ENCODE assay signal across 8 cellular contexts in the genomic region with DNA sequence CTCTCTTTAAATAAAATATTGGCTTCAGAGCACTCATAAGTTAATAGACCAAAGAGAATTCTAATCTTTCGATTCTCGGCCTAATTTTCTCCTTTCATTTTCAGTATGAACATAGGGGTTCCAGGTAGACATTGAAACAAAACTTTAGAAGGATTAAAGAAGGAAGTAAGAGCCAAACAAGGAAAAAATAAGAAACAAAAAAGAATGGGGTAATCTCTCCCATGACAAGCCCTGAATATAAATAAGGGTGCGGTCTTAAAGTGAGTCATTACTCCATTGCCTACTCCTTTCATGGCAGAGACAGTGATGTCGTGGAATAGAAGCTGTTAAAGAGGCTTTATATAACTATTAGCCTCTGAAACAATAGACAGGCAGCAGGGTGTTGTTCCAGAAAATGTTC.
A peak's percentile ranks its signal among the peaks of the same experiment; 100 is the strongest.
DNase-seq lines count a peak whose midpoint lies in the region; ATAC-seq and TF ChIP-seq lines count a peak whose summit lies in the region.

No MANE protein-coding gene starts in this region.

- H3K4me2 ChIP-seq in hepatocyte (no peak overlapping the region), osteoblast (ENCODE audit: insufficient read depth, low read length) (no peak overlapping the region)

- H3K4me3 ChIP-seq in hepatocyte = no peak overlapping the region
- H3K4me3 ChIP-seq in SJCRH30 = no peak overlapping the region
- H3K4me3 ChIP-seq in osteoblast (ENCODE audit: insufficient read depth, low read length) = no peak overlapping the region
- no peak overlapping the region for H3K4me3 ChIP-seq in lower leg skin (ENCODE audit: low read depth, poor library complexity, severe bottlenecking)

- no peaks in the 10 kb centered on the region for H3K9me2 ChIP-seq in hepatocyte (replicated peaks; ENCODE audit: insufficient read depth)

- H3K9me3 ChIP-seq in hepatocyte (ENCODE audit: low read depth) (no peaks in the 10 kb centered on the region), SJCRH30 (replicated peaks) (no peaks in the 10 kb centered on the region), osteoblast (ENCODE audit: low read depth, low read length) (no peaks in the 10 kb centered on the region)

- WGBS in hepatocyte (ENCODE audit: low lambda C conversion rate, missing lambda C conversion rate) = 83% methylated on average over 4 of the region's 4 CpGs
- WGBS in lower leg skin, 2 donors = 31 to 39% methylated on average over 4 of the region's 4 CpGs

- no peak overlapping the region for H2AFZ ChIP-seq in hepatocyte
- no peak overlapping the region for H2AFZ ChIP-seq in osteoblast (ENCODE audit: low read length)

- H3K4me1 ChIP-seq in hepatocyte (ENCODE audit: insufficient read depth) (peaks cover 5% of the 10 kb centered on the region), SJCRH30 (no peaks in the 10 kb centered on the region; the same call in 1 of the 2 replicates), osteoblast (ENCODE audit: insufficient read depth, low read length) (peaks cover 35% of the 10 kb centered on the region)

- POLR2A ChIA-PET in GM10248 (lab: Yijun Ruan, JAX) = no interaction called here

- DNase-seq in GM10248 (ENCODE audit: extremely low spot score) (peak; percentile 17), MV-4-11 (lab: John Stamatoyannopoulos, UW) (peak; percentile 68), hepatocyte (ENCODE audit: low spot score) (no peak), SJCRH30 (no peak), osteoblast (ENCODE audit: insufficient read length, low spot score, missing footprints) (no peak), lower leg skin (ENCODE audit: low spot score in 2 of 2) (no peak)

- H3K79me2 ChIP-seq in hepatocyte = no peaks in the 10 kb centered on the region
- no peaks in the 10 kb centered on the region for H3K79me2 ChIP-seq in osteoblast (ENCODE audit: insufficient read depth, low read length)

- H3K27me3 ChIP-seq in hepatocyte (no peaks in the 10 kb centered on the region), SJCRH30 (no peaks in the 10 kb centered on the region), osteoblast (ENCODE audit: insufficient read depth, low read length) (no peaks in the 10 kb centered on the region)

- no peak for TF ChIP-seq CTCF in GM10248 (IDR thresholded peaks at IDR 0.05; ENCODE audit: control extremely low read depth, extremely low read depth, low read depth, missing control alignments)
- no peak for TF ChIP-seq CTCF in hepatocyte (IDR thresholded peaks at IDR 0.05; ENCODE audit: poor library complexity)
- TF ChIP-seq CTCF in osteoblast (IDR thresholded peaks at IDR 0.05; ENCODE audit: extremely low read depth, low read depth, low read length) = no peak
- no peak for TF ChIP-seq CTCF in lower leg skin (IDR thresholded peaks at IDR 0.05)

- intact Hi-C loops in lower leg skin (cut with DNase I; ENCODE audit: low total_unique reads) = no loop called here

- CTCF ChIA-PET in GM10248 (lab: Yijun Ruan, JAX) = no interaction called here

- H4K20me1 ChIP-seq in hepatocyte (ENCODE audit: insufficient read depth, poor library complexity, severe bottlenecking) (no peaks in the 10 kb centered on the region), osteoblast (ENCODE audit: insufficient read depth, low read length) (no peaks in the 10 kb centered on the region)

- H3K36me3 ChIP-seq in hepatocyte (replicated peaks; ENCODE audit: insufficient read depth, low read depth) (no peaks in the 10 kb centered on the region), SJCRH30 (no peaks in the 10 kb centered on the region), osteoblast (ENCODE audit: insufficient read depth, low read length) (no peaks in the 10 kb centered on the region)

- H3K27ac ChIP-seq in hepatocyte (peak overlapping the region; percentile 52), SJCRH30 (no peak overlapping the region), osteoblast (ENCODE audit: low read depth, low read length) (no peak overlapping the region)

- TF ChIP-seq POLR2A in lower leg skin (IDR thresholded peaks at IDR 0.05) = no peak

- peak; percentile 80 for ATAC-seq in GM21619 (IDR thresholded peaks at IDR 0.05; ENCODE audit: unreplicated experiment)
- no peak for ATAC-seq in HG03025 (IDR thresholded peaks at IDR 0.05; ENCODE audit: low FRiP score, unreplicated experiment)

Comparison
In these comparisons a context has a peak if more than half of its experiments do, and no peak if none do; other contexts are left out.
1. DNase-seq: peak in GM10248 (single experiment) and MV-4-11 (single experiment); none in hepatocyte (single experiment), SJCRH30 (0 of 2), osteoblast (single experiment) and lower leg skin (0 of 2).